In the genomic region with DNA sequence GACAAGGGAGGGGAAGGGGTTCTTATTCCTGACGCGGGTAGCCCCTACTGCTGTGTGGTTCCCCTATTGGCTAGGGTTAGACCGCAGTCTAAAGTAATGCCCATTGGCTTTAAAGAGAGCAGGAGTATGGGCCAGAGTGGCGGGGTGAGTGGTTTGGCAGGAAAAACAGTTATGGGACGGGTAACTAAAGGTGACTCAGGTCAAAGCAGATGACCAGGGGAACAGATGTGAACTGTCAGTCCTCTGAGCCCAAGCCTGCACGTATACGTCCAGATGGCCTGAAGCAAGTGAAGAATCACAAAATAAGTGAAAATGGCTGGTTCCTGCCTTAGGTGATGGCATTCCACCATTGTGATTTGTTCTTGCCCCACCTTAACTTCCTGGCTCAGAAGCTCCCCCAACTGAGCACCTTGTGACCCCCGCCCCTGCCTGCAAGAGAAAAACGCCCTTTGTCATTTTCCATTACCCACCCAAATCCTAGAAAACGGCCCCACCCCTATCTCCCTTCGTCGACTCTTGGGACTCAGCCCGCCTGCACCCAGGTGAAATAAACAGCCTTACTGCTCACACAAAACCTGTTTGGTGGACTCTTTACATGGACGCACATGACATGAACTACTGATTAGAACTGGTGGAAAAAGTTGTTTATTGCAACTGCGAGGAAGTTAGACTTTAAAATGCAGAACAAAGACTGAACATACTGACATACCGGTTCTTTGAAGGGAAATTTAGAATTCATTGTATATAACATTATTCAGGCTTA, we compare ENCODE assay signal across 5 cellular contexts. TPM values are rescaled to one million over a fixed set of nuclear protein-coding genes. Genes with fewer than 3 reads are reported as not detected.
DNase-seq lines count a peak whose midpoint lies in the region; ATAC-seq and TF ChIP-seq lines count a peak whose summit lies in the region.

No MANE protein-coding gene starts in this region.

- H3K4me3 ChIP-seq in body of pancreas: peak overlapping the region; percentile 48 to 86

- peak; percentile 19 for ATAC-seq in body of pancreas

- peak overlapping the region; percentile 72 to 93 (median 84) for H3K27ac ChIP-seq in body of pancreas

- no peaks in the 10 kb centered on the region for H3K36me3 Mint-ChIP-seq in nephron (ENCODE audit: low read depth)

- DNase-seq in NCI-H2171 (lab: John Stamatoyannopoulos, UW) (peak; percentile 23), body of pancreas (peak; percentile 18 to 45 (median 26)), NCI-H146 (lab: John Stamatoyannopoulos, UW) (no peak)
- DNase-seq in activated effector memory CD4-positive, alpha-beta T cell treated with anti-CD3 and anti-CD28 coated beads, Interleukin-2, amount 50 U/mL, for 16 hours: no peak

- H3K9me3 Mint-ChIP-seq in nephron: no peaks in the 10 kb centered on the region

- TF ChIP-seq CTCF in body of pancreas (IDR thresholded peaks at IDR 0.05) (no peak), nephron (IDR thresholded peaks at IDR 0.05; ENCODE audit: unreplicated experiment in 3 of 3) (no peak)

- H3K4me1 Mint-ChIP-seq in nephron: peaks cover 13% of the 10 kb centered on the region

- H3K4me1 ChIP-seq in body of pancreas: peaks cover 24% of the 10 kb centered on the region

- 8 to 10% methylated on average over 16 of the region's 16 CpGs for WGBS in body of pancreas, 2 donors

- TF ChIP-seq POLR2A in body of pancreas (IDR thresholded peaks at IDR 0.05): no peak

- H3K9me3 ChIP-seq in body of pancreas: no peaks in the 10 kb centered on the region

- H3K4me3 Mint-ChIP-seq in nephron: peak overlapping the region; percentile 89 to 96 (median 94)

- intact Hi-C loops in body of pancreas (cut with DNase I): no loop called here

- H3K36me3 ChIP-seq in body of pancreas (replicated peaks in 1 of 2; ENCODE audit: insufficient read depth in 1 of 2, low read depth in 2 of 2): no peaks in the 10 kb centered on the region

- no peaks in the 10 kb centered on the region for H3K27me3 Mint-ChIP-seq in nephron (ENCODE audit: low read depth)

- H3K27me3 ChIP-seq in body of pancreas: no peaks in the 10 kb centered on the region

- H3K27ac Mint-ChIP-seq in nephron: peak overlapping the region; percentile 84 to 91 (median 90)

RNA-seq across cellular contexts. Expression of gene ATAD3B, which starts 0.8 kb away (rescaled TPM):
- total RNA-seq in body of pancreas: 10 to 100 TPM; 16.6 to 37.2 TPM

RNA-seq across cellular contexts. Expression of gene ATAD3C, which starts 21.3 kb away (rescaled TPM):
- total RNA-seq in body of pancreas: 1 to 10 TPM; 1.6 to 2.3 TPM

RNA-seq across cellular contexts. Expression of gene VWA1, which starts 35.3 kb away (rescaled TPM):
- total RNA-seq in body of pancreas: 10 to 100 TPM; 47.1 to 55.5 TPM

RNA-seq across cellular contexts. Expression of gene ATAD3A, which starts 41.2 kb away (rescaled TPM):
- 10 to 100 TPM; 15.8 to 20.8 TPM for total RNA-seq in body of pancreas

RNA-seq across cellular contexts. Expression of gene ANKRD65, which starts 49.7 kb away (rescaled TPM):
- total RNA-seq in body of pancreas: 10 to 100 TPM; 11.2 to 15.5 TPM

Comparison
In these comparisons a context has a peak if more than half of its experiments do, and no peak if none do; other contexts are left out.
1. DNase-seq: peak in NCI-H2171 (single experiment) and body of pancreas (4 of 4); none in NCI-H146 (single experiment) and activated effector memory CD4-positive, alpha-beta T cell treated with anti-CD3 and anti-CD28 coated beads, Interleukin-2, amount 50 U/mL, for 16 hours (single experiment).